Comparison of ENCODE assay signal across 8 cellular contexts in the genomic region with DNA sequence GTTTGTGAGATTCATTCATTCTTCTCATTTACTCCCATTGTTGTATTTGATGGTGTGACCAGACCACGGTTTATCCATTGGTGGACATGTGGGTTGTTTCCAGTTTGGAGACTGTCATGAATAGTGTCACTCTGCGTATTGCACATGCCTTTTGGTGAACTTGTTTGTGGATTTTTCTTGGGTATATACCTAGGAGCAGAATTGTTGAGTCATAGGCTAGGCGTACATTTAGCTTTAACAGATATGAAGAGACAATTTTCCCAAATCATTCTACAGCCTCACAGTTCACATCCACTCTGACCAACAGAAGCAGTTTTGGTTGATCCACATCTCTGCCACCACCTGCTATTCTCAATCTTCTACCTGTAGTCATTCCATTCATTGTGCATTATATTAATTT.
"Had no signal": no experiment of that assay in that cellular context is flagged by ENCODE, and none has a peak within 500 bp of the region (broad histone marks: within the 10 kb centered on the region; RNA-seq: fewer than 3 reads in every experiment).

No MANE protein-coding gene starts in this region.

- H3K9ac ChIP-seq: GM23248, KMS-11 had no signal

- H3K27ac ChIP-seq: GM23248, KMS-11 had no signal

- H3K4me3 Mint-ChIP-seq: H9, HFFc6 had no signal

- H3K4me2 ChIP-seq: KMS-11 had no signal

- DNase-seq: GOT3, H9, HCEC 1CT, HFFc6, IMR-90, KBM-7 had no signal

- H3K4me3 ChIP-seq: GM23248 had no signal

- H3K9me3 Mint-ChIP-seq: H9, HFFc6 had no signal

- H2AFZ ChIP-seq: GM23248 had no signal
